Comparison of ENCODE assay signal across 8 cellular contexts in the genomic region with DNA sequence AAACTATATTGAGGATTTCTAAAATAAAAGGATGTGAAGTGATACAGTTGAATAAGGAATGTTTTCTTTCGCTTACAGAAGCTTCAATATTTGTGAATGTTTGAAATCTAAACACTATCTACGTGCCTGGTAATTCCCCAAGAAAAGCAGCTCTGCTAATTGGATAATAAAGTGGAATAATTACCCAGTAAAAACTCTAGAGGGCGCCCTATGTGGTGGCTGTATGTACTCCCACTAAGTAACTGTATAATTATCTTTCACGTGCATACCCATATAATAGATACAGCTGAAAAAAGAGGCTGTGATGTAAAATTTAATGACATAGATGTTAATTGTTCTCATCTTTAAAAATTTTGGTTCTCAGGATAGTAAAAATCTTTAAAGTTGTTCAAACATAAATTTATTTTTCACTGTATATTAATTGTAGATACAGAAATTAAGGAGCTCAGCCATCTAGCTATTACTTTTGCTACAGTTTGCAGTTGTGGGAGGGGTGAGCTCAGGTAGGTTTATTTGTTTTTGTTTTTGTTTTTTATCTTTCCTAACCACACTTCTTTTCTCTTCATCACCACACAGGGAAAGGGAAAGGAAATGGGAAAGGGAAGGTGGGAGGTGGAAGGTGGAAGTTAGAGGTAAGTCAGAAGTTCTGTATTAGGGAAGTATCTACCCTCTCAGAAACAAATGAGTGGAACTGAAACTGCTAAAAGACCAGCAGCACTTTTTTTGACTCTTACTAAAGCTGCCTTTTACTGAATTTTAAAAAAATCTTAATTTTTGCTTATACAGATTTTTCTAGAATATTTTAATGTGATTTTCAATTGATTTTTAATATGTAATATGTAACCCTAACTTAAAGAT.
DNase-seq lines count a peak whose midpoint lies in the region; ATAC-seq, FAIRE-seq and TF ChIP-seq lines count a peak whose summit lies in the region.

No MANE protein-coding gene starts in this region.

- no peaks in the 10 kb centered on the region for H3K9me3 Mint-ChIP-seq in Caco-2 (ENCODE audit: unreplicated experiment)

- FAIRE-seq in GM19239 (lab: Jason Lieb, UNC), result no peak

- no peaks in the 10 kb centered on the region for H3K27me3 Mint-ChIP-seq in Caco-2 (ENCODE audit: insufficient read depth, unreplicated experiment)

- peak; percentile 38 to 51 for TF ChIP-seq CTCF in Caco-2 (IDR thresholded peaks at IDR 0.05; ENCODE audit: insufficient read depth in 1 of 2, low read depth in 1 of 2, low read length in 1 of 2, severe bottlenecking in 1 of 2, unreplicated experiment in 1 of 2)
- no peak for TF ChIP-seq CTCF in GM20000 (IDR thresholded peaks at IDR 0.05; ENCODE audit: extremely low read depth, missing control alignments)

- no peaks in the 10 kb centered on the region for H3K9me3 ChIP-seq in Caco-2

- no peak overlapping the region for H3K4me3 Mint-ChIP-seq in Caco-2 (ENCODE audit: unreplicated experiment)

- H3K4me1 ChIP-seq in Caco-2, result no peaks in the 10 kb centered on the region

- H3K36me3 ChIP-seq in Caco-2 (ENCODE audit: control insufficient read depth, insufficient read depth, low read length), result no peaks in the 10 kb centered on the region

- DNase-seq in Caco-2 (peak in 1 of 2 experiments; percentile 3), GM20000 (ENCODE audit: low spot score) (peak; percentile 2), SW480 (ENCODE audit: low spot score) (peak; percentile 16), left colon (no peak), GM19239 (ENCODE audit: insufficient read length, low spot score) (no peak), Ammon's horn (ENCODE audit: low spot score) (no peak)

- ATAC-seq in left colon, result peak; percentile 61
- no peak for ATAC-seq in HG03571 (IDR thresholded peaks at IDR 0.05; ENCODE audit: unreplicated experiment)

- H3K4me1 Mint-ChIP-seq in Caco-2 (ENCODE audit: low read depth, unreplicated experiment), result no peaks in the 10 kb centered on the region

- intact Hi-C loops in Caco-2 (cut with micrococcal nuclease; ENCODE audit: unreplicated experiment), result no loop called here
- intact Hi-C loops in left colon (cut with DNase I, micrococcal nuclease), result no loop called here

- H3K27ac Mint-ChIP-seq in Caco-2 (ENCODE audit: unreplicated experiment), result no peak overlapping the region

- no peaks in the 10 kb centered on the region for H3K27me3 ChIP-seq in Caco-2 (replicated peaks; ENCODE audit: control insufficient read depth, insufficient read depth, low read length)

- no peak overlapping the region for H3K4me3 ChIP-seq in Caco-2 (ENCODE audit: low read depth, low read length)

- BruUV-seq in Caco-2 (replicated peaks; lab: Mats Ljungman, UMichigan), result no TSS peak

- H3K36me3 Mint-ChIP-seq in Caco-2 (ENCODE audit: insufficient read depth, unreplicated experiment), result no peaks in the 10 kb centered on the region

- 0 out of 2 replicates have a peak, but pooled peaks have one; percentile 4 for TF ChIP-seq RAD21 in Ishikawa (IDR thresholded peaks at IDR 0.05; ENCODE audit: low read depth)

- no peak for TF ChIP-seq EP300 in Ishikawa (IDR thresholded peaks at IDR 0.05; ENCODE audit: borderline replicate concordance)

- POLR2A ChIA-PET in Caco-2 (lab: Charles Lee), result no interaction called here

- CTCF ChIA-PET in Caco-2 (lab: Charles Lee), result interaction anchor here (0.7 kb wide), 1 partner anchor 186 kb away, joined by 3 read pairs; no protein-coding TSS in a partner anchor

TF ChIP-seq in Ishikawa, 13 proteins besides CTCF, POLR2A, EP300 and RAD21:
- TF ChIP-seq CREB1 (IDR thresholded peaks at IDR 0.05; ENCODE audit: low read depth), result no peak
- TF ChIP-seq TAF1 (IDR thresholded peaks at IDR 0.05; ENCODE audit: low read depth), result no peak
- TF ChIP-seq ZBTB7A (IDR thresholded peaks at IDR 0.05; ENCODE audit: low read depth), result no peak
- TF ChIP-seq FOXM1 (IDR thresholded peaks at IDR 0.05; ENCODE audit: borderline replicate concordance, low read depth), result no peak
- no peak for TF ChIP-seq TCF12 (IDR thresholded peaks at IDR 0.05; ENCODE audit: low read depth)
- TF ChIP-seq EGR1 (IDR thresholded peaks at IDR 0.05), result no peak
- no peak for TF ChIP-seq YY1 (IDR thresholded peaks at IDR 0.05; ENCODE audit: low read depth)
- TF ChIP-seq CEBPB (IDR thresholded peaks at IDR 0.05), result no peak
- no peak for TF ChIP-seq NFIC (IDR thresholded peaks at IDR 0.05)
- TF ChIP-seq, protein P1, sequence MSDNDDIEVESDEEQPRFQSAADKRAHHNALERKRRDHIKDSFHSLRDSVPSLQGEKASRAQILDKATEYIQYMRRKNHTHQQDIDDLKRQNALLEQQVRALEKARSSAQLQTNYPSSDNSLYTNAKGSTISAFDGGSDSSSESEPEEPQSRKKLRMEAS (IDR thresholded peaks at IDR 0.05), result no peak
- TF ChIP-seq USF1 (IDR thresholded peaks at IDR 0.05), result no peak
- TF ChIP-seq REST (IDR thresholded peaks at IDR 0.05; ENCODE audit: low read depth), result no peak
- TF ChIP-seq TEAD4 (IDR thresholded peaks at IDR 0.05), result no peak

Comparison
In these comparisons a context has a peak if more than half of its experiments do, and no peak if none do; other contexts are left out.
1. DNase-seq: peak in GM20000 (single experiment) and SW480 (single experiment); none in left colon (0 of 2), GM19239 (single experiment) and Ammon's horn (single experiment).